In genomic region chr22:50443202-50443601, GRCh38 we compare ENCODE assay signal across 15 cellular contexts. TPM values are rescaled to one million over a fixed set of nuclear protein-coding genes. Genes with fewer than 3 reads are reported as not detected.
DNase-seq lines count a peak whose midpoint lies in the region; ATAC-seq, FAIRE-seq and TF ChIP-seq lines count a peak whose summit lies in the region.
"Had no signal": no experiment of that assay in that cellular context is flagged by ENCODE, and none has a peak within 500 bp of the region (broad histone marks: within the 10 kb centered on the region; RNA-seq: fewer than 3 reads in every experiment).

No MANE protein-coding gene starts in this region.

- H2AFZ ChIP-seq in astrocyte (ENCODE audit: low read depth, low read length) (no peak overlapping the region), neural progenitor cell (replicated peaks) (no peak overlapping the region)

- CTCF ChIA-PET in CD8-positive, alpha-beta T cell (lab: Charles Lee), result interaction anchor here (1.7 kb wide), 1 partner anchor 9 kb away, joined by 3 read pairs; no protein-coding TSS in a partner anchor

- H3K4me3 Mint-ChIP-seq in CD8-positive, alpha-beta T cell, result no peak overlapping the region
- H3K4me3 Mint-ChIP-seq in IgD-negative memory B cell (no peak overlapping the region), astrocyte (ENCODE audit: unreplicated experiment) (no peak overlapping the region), neural progenitor cell (peak overlapping the region; percentile 23)

- intact Hi-C loops in CD8-positive, alpha-beta T cell (cut with DNase I, micrococcal nuclease), result no loop called here

- no peak overlapping the region for H3K4me3 ChIP-seq in CD8-positive, alpha-beta T cell (ENCODE audit: low read depth, low read length)
- no peak overlapping the region for H3K4me3 ChIP-seq in astrocyte (ENCODE audit: insufficient read depth, low read depth, low read length)
- no peak overlapping the region for H3K4me3 ChIP-seq in neural progenitor cell
- H3K4me3 ChIP-seq: psoas muscle had no signal

- H3F3A ChIP-seq in neural progenitor cell (ENCODE audit: low read depth), result peaks cover 13% of the 10 kb centered on the region

- no peak for ATAC-seq in CD8-positive, alpha-beta T cell

- H4K20me1 ChIP-seq in astrocyte (ENCODE audit: insufficient read depth, low read length) (peaks cover 38% of the 10 kb centered on the region), neural progenitor cell (ENCODE audit: low read depth) (peaks cover 20% of the 10 kb centered on the region)

- peaks cover 24% of the 10 kb centered on the region for H3K4me1 Mint-ChIP-seq in CD8-positive, alpha-beta T cell (ENCODE audit: low read depth)
- H3K4me1 Mint-ChIP-seq in IgD-negative memory B cell, result peaks cover 4 to 9% (median 9%) of the 10 kb centered on the region in 3 donors
- peaks cover 3% of the 10 kb centered on the region for H3K4me1 Mint-ChIP-seq in astrocyte (ENCODE audit: low read depth, unreplicated experiment)
- peaks cover 2% of the 10 kb centered on the region for H3K4me1 Mint-ChIP-seq in neural progenitor cell

- no peak overlapping the region for H3K9ac ChIP-seq in astrocyte (ENCODE audit: low read length)
- H3K9ac ChIP-seq in neural progenitor cell, result no peak overlapping the region
- H3K9ac ChIP-seq: SK-N-SH had no signal

- peaks cover 43% of the 10 kb centered on the region for H3K36me3 Mint-ChIP-seq in CD8-positive, alpha-beta T cell
- H3K36me3 Mint-ChIP-seq in IgD-negative memory B cell (peaks cover 3% of the 10 kb centered on the region), astrocyte (ENCODE audit: low read depth, unreplicated experiment) (peaks cover 4% of the 10 kb centered on the region), neural progenitor cell (peaks cover 3% of the 10 kb centered on the region)

- TF ChIP-seq CTCF in CD8-positive, alpha-beta T cell (IDR thresholded peaks at IDR 0.05), result no peak
- TF ChIP-seq CTCF in astrocyte (IDR thresholded peaks at IDR 0.05; ENCODE audit: insufficient read depth, low read depth, low read length), result no peak
- no peak for TF ChIP-seq CTCF in neural progenitor cell (IDR thresholded peaks at IDR 0.05)

- peaks cover 36% of the 10 kb centered on the region for H3K4me1 ChIP-seq in CD8-positive, alpha-beta T cell (ENCODE audit: insufficient read depth, low read length)
- H3K4me1 ChIP-seq in astrocyte (ENCODE audit: insufficient read depth, low read length) (peaks cover 7% of the 10 kb centered on the region), neural progenitor cell (no peaks in the 10 kb centered on the region)
- H3K4me1 ChIP-seq: psoas muscle had no signal

- no peak for FAIRE-seq in astrocyte (lab: Jason Lieb, UNC)

- peak in 2 of 7 experiments; percentile 27 to 38 for DNase-seq in CD8-positive, alpha-beta T cell
- DNase-seq in astrocyte (ENCODE audit: low read depth), result no peak
- no peak for DNase-seq in neural progenitor cell (ENCODE audit: low spot score)
- no peak for DNase-seq in NCI-H1694 treated with DMSO at 0.1 percent for 48 hours (lab: John Stamatoyannopoulos, UW)
- DNase-seq in DMS153 (lab: John Stamatoyannopoulos, UW), result no peak
- DNase-seq in NCI-H2227 treated with DMSO at 0.1 percent for 48 hours (lab: John Stamatoyannopoulos, UW), result no peak
- DNase-seq: activated CD4-positive, CD25-positive, alpha-beta regulatory T cell; brain microvascular endothelial cell; effector memory CD4-positive, alpha-beta T cell; NCI-H2107; stimulated activated CD4-positive, alpha-beta T cell treated with anti-CD3 and anti-CD28 coated beads, Interleukin-1b, Interleukin-23, amount 100 ng/mL, for 48 hours had no signal

- no peaks in the 10 kb centered on the region for H3K27me3 ChIP-seq in CD8-positive, alpha-beta T cell (ENCODE audit: insufficient read depth, low read length)
- H3K27me3 ChIP-seq in astrocyte (ENCODE audit: insufficient read depth, low read length) (no peaks in the 10 kb centered on the region), neural progenitor cell (no peaks in the 10 kb centered on the region)
- H3K27me3 ChIP-seq: brain microvascular endothelial cell had no signal

- H3K27ac Mint-ChIP-seq in CD8-positive, alpha-beta T cell, result peak overlapping the region; percentile 72
- peak overlapping the region; percentile 31 to 50 (median 35) for H3K27ac Mint-ChIP-seq in IgD-negative memory B cell
- H3K27ac Mint-ChIP-seq in astrocyte (ENCODE audit: unreplicated experiment), result peak overlapping the region; percentile 47
- peak overlapping the region; percentile 63 for H3K27ac Mint-ChIP-seq in neural progenitor cell

- POLR2A ChIA-PET in CD8-positive, alpha-beta T cell (lab: Charles Lee), result interaction anchor here (1.1 to 3.4 kb wide), 4 partner anchors 26 to 65 kb away, joined by 3 to 25 read pairs (median 4); partner anchors contain the start of genes ADM2, LMF2 and NCAPH2

- no peaks in the 10 kb centered on the region for H3K9me3 ChIP-seq in CD8-positive, alpha-beta T cell (ENCODE audit: low read length)
- H3K9me3 ChIP-seq in astrocyte (ENCODE audit: insufficient read depth, low read depth, low read length) (no peaks in the 10 kb centered on the region), neural progenitor cell (ENCODE audit: low read depth) (no peaks in the 10 kb centered on the region)
- H3K9me3 ChIP-seq: psoas muscle, SK-N-SH had no signal

- no peaks in the 10 kb centered on the region for H3K9me3 Mint-ChIP-seq in CD8-positive, alpha-beta T cell
- no peaks in the 10 kb centered on the region for H3K9me3 Mint-ChIP-seq in IgD-negative memory B cell
- H3K9me3 Mint-ChIP-seq in astrocyte (ENCODE audit: unreplicated experiment), result no peaks in the 10 kb centered on the region
- no peaks in the 10 kb centered on the region for H3K9me3 Mint-ChIP-seq in neural progenitor cell

- H3K4me2 ChIP-seq in astrocyte (ENCODE audit: low read length) (no peak overlapping the region), neural progenitor cell (no peak overlapping the region)
- H3K4me2 ChIP-seq: SK-N-SH had no signal

- peaks cover 30% of the 10 kb centered on the region for H3K36me3 ChIP-seq in CD8-positive, alpha-beta T cell (ENCODE audit: insufficient read depth, low read length)
- H3K36me3 ChIP-seq in astrocyte (ENCODE audit: insufficient read depth, low read length), result no peaks in the 10 kb centered on the region
- H3K36me3 ChIP-seq in neural progenitor cell, result no peaks in the 10 kb centered on the region

- H3K27ac ChIP-seq in CD8-positive, alpha-beta T cell (ENCODE audit: low read depth, low read length), result no peak overlapping the region
- no peak overlapping the region for H3K27ac ChIP-seq in astrocyte (ENCODE audit: low read depth, low read length)
- H3K27ac ChIP-seq in neural progenitor cell, result no peak overlapping the region
- H3K27ac ChIP-seq: brain microvascular endothelial cell, psoas muscle had no signal

- no peaks in the 10 kb centered on the region for H3K27me3 Mint-ChIP-seq in CD8-positive, alpha-beta T cell (ENCODE audit: low read depth)
- H3K27me3 Mint-ChIP-seq in IgD-negative memory B cell (no peaks in the 10 kb centered on the region), astrocyte (ENCODE audit: low read depth, unreplicated experiment) (no peaks in the 10 kb centered on the region), neural progenitor cell (ENCODE audit: insufficient read depth, low read depth) (peaks cover 8% of the 10 kb centered on the region)

- H3K79me2 ChIP-seq in astrocyte (ENCODE audit: insufficient read depth, low read length), result no peaks in the 10 kb centered on the region
- H3K79me2 ChIP-seq in neural progenitor cell (ENCODE audit: low read depth), result no peaks in the 10 kb centered on the region

RNA-seq across cellular contexts. Expression of gene SBF1, which starts 31.6 kb away (rescaled TPM):
- total RNA-seq in CD8-positive, alpha-beta T cell, result 100 to 1,000 TPM; 209 to 215 TPM
- polyA plus RNA-seq in IgD-negative memory B cell, result 17.5 TPM
- total RNA-seq in astrocyte, result 69.6 and 75.4 TPM in 2 replicates
- total RNA-seq in neural progenitor cell (ENCODE audit: low replicate concordance), result 25.8 and 65.8 TPM in 2 replicates

RNA-seq across cellular contexts. Expression of gene ADM2, which starts 38.1 kb away (rescaled TPM):
- total RNA-seq in CD8-positive, alpha-beta T cell, result 1 to 10 TPM; 1.1 to 1.5 TPM
- 1.5 TPM for polyA plus RNA-seq in IgD-negative memory B cell
- 23.0 and 26.3 TPM in 2 replicates for total RNA-seq in astrocyte
- 0.13 and 2.6 TPM in 2 replicates for total RNA-seq in neural progenitor cell (ENCODE audit: low replicate concordance)

RNA-seq across cellular contexts. Expression of gene MIOX, which starts 43.5 kb away (rescaled TPM):
- total RNA-seq in CD8-positive, alpha-beta T cell, result not detected
- polyA plus RNA-seq in IgD-negative memory B cell, result not detected
- total RNA-seq in astrocyte (0.91 and 1.2 TPM in 2 replicates), neural progenitor cell (ENCODE audit: low replicate concordance) (not detected in 2 replicates)
- total RNA-seq: M059J, psoas muscle had no signal
- polyA plus RNA-seq: psoas muscle had no signal
